In the genomic region with DNA sequence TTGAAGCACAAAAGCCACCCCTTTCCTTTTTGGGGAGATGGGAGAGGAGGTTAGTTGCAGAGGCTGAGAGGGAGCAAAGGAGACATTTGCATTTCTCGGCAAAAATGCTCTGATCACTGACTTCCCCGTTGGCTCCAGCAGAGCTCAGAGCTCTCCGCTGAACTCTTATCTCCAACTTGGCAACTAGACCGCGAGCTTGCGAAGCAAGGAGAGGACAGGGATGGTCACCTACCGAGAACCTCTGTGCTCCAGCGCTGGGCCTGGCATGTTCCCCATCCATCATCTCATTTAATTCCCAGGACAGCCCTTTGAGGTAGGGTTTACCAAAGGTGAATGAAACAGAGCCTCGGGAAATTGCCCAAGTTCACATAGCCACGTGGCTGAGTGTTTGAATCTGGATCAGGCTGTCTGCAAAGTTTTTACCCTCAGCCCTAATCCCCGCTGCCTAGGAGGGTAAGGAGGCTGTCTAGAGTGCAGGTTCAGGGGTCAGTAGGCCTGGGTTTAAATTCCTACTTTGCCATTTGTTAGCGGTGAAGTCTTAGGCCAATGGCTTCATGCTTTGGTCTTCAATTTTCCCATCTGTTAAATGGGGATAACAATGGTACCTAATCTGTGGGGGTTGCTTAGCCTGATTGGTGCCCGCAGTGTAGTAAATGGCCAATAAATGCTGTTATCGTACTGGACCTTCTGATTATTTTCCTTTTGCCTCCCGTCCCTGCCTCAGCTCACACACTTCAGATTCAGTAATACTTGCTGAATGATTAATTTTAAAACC, we compare ENCODE assay signal across 8 cellular contexts. TPM values are rescaled to one million over a fixed set of nuclear protein-coding genes. Genes with fewer than 3 reads are reported as not detected.
A peak's percentile ranks its signal among the peaks of the same experiment; 100 is the strongest.
DNase-seq lines count a peak whose midpoint lies in the region; ATAC-seq and TF ChIP-seq lines count a peak whose summit lies in the region.

No MANE protein-coding gene starts in this region.

- peaks cover 23% of the 10 kb centered on the region for H3K27me3 ChIP-seq in CD8-positive, alpha-beta memory T cell (ENCODE audit: insufficient read depth, low read length, poor library complexity, severe bottlenecking)
- H3K27me3 ChIP-seq in Panc1 (ENCODE audit: control insufficient read depth, insufficient read depth, low read length) (no peaks in the 10 kb centered on the region; the same call in 1 of the 2 replicates), prostate gland (replicated peaks; ENCODE audit: insufficient read depth) (no peaks in the 10 kb centered on the region), tibial nerve (peaks cover 0 to 86% of the 10 kb centered on the region in 2 donors)

- H3K27ac ChIP-seq in CD8-positive, alpha-beta memory T cell (ENCODE audit: low read depth, low read length): no peak overlapping the region
- no peak overlapping the region for H3K27ac ChIP-seq in Panc1 (ENCODE audit: low read length)
- no peak overlapping the region for H3K27ac ChIP-seq in prostate gland
- H3K27ac ChIP-seq in tibial nerve: no peak overlapping the region

- POLR2A ChIA-PET in CD8-positive, alpha-beta memory T cell (lab: Charles Lee): no interaction called here
- POLR2A ChIA-PET in Panc1 (lab: Charles Lee): interaction anchor here (0.6 kb wide), 1 partner anchor 115 kb away, joined by 3 read pairs; no protein-coding TSS in a partner anchor

- H3K4me3 Mint-ChIP-seq in CD8-positive, alpha-beta memory T cell: peak overlapping the region in 6 of 7 donors; percentile 40 to 85 (median 73)
- peak overlapping the region; percentile 57 for H3K4me3 Mint-ChIP-seq in osteocyte (ENCODE audit: unreplicated experiment)

- no peak overlapping the region for H3K27ac Mint-ChIP-seq in CD8-positive, alpha-beta memory T cell
- H3K27ac Mint-ChIP-seq in osteocyte (ENCODE audit: unreplicated experiment): no peak overlapping the region

- no peak for DNase-seq in CD8-positive, alpha-beta memory T cell
- DNase-seq in Panc1 (ENCODE audit: low read depth, low spot score): no peak
- DNase-seq in fibroblast of pulmonary artery (ENCODE audit: low read depth): no peak
- DNase-seq in osteocyte (ENCODE audit: extremely low spot score, unreplicated experiment): no peak
- DNase-seq in prostate gland (ENCODE audit: low spot score): no peak
- DNase-seq in tibial nerve (ENCODE audit: low spot score in 2 of 2): no peak
- DNase-seq in NCI-H1417 treated with DMSO at 0.1 percent for 48 hours (lab: John Stamatoyannopoulos, UW): no peak
- no peak for DNase-seq in activated CD8-positive, alpha-beta memory T cell treated with anti-CD3 and anti-CD28 coated beads, Interleukin-2, amount 50 U/mL, for 4 hours

- intact Hi-C loops in Panc1 (cut with micrococcal nuclease; ENCODE audit: unreplicated experiment) (no loop called here), prostate gland (cut with DNase I) (loop anchor here (5.0 kb wide), 1 partner anchor 228 kb away; no protein-coding TSS in a partner anchor)

- TF ChIP-seq POLR2A in prostate gland (IDR thresholded peaks at IDR 0.05): no peak
- TF ChIP-seq POLR2A in tibial nerve (IDR thresholded peaks at IDR 0.05): no peak

- peaks cover 0 to 3% (median 2%) of the 10 kb centered on the region in 3 donors for H3K36me3 Mint-ChIP-seq in CD8-positive, alpha-beta memory T cell
- no peaks in the 10 kb centered on the region for H3K36me3 Mint-ChIP-seq in osteocyte (ENCODE audit: unreplicated experiment)

- no peak overlapping the region for H3K4me3 ChIP-seq in CD8-positive, alpha-beta memory T cell (ENCODE audit: low read length)
- H3K4me3 ChIP-seq in Panc1 (ENCODE audit: low read depth in 2 of 2, low read length in 2 of 2) (peak overlapping the region; percentile 33 to 59), fibroblast of pulmonary artery (replicated peaks; ENCODE audit: low read depth, low read length) (peak overlapping the region; percentile 41), prostate gland (peak overlapping the region in 1 of 2 donors; percentile 15), tibial nerve (peak overlapping the region in 2 of 4 donors; percentile 18 to 60)

- H3K9me3 ChIP-seq in CD8-positive, alpha-beta memory T cell (ENCODE audit: low read length): no peaks in the 10 kb centered on the region
- H3K9me3 ChIP-seq in Panc1 (ENCODE audit: control insufficient read depth, insufficient read depth, low read depth, low read length): no peaks in the 10 kb centered on the region
- H3K9me3 ChIP-seq in prostate gland: no peaks in the 10 kb centered on the region
- H3K9me3 ChIP-seq in tibial nerve: no peaks in the 10 kb centered on the region

- ATAC-seq in Panc1: no peak

- in situ Hi-C loops in Panc1 (cut with HindIII; ENCODE audit: low pct_unique_long_range_greater_than_20kb, low sequenced_read_pairs): no loop called here

- 24% methylated on average over 11 of the region's 15 CpGs for WGBS in prostate gland
- 36 to 70% methylated on average over 6 to 15 of the region's 15 CpGs for WGBS in tibial nerve, 2 donors

- H3K4me1 ChIP-seq in CD8-positive, alpha-beta memory T cell (ENCODE audit: insufficient read depth, low read length): peaks cover 15% of the 10 kb centered on the region
- H3K4me1 ChIP-seq in Panc1 (ENCODE audit: control insufficient read depth, insufficient read depth, low read length): peaks cover 4% of the 10 kb centered on the region
- no peaks in the 10 kb centered on the region for H3K4me1 ChIP-seq in prostate gland (replicated peaks)
- peaks cover 0 to 36% (median 6%) of the 10 kb centered on the region in 4 donors for H3K4me1 ChIP-seq in tibial nerve

- H3K36me3 ChIP-seq in CD8-positive, alpha-beta memory T cell (ENCODE audit: insufficient read depth, low read length): no peaks in the 10 kb centered on the region
- H3K36me3 ChIP-seq in Panc1 (ENCODE audit: control insufficient read depth, insufficient read depth, low read length) (no peaks in the 10 kb centered on the region), prostate gland (no peaks in the 10 kb centered on the region), tibial nerve (no peaks in the 10 kb centered on the region)

- H3K9me3 Mint-ChIP-seq in CD8-positive, alpha-beta memory T cell: peaks cover 0 to 2% (median 0%) of the 10 kb centered on the region in 5 donors
- no peaks in the 10 kb centered on the region for H3K9me3 Mint-ChIP-seq in osteocyte (ENCODE audit: unreplicated experiment)

- no peak for TF ChIP-seq EP300 in tibial nerve (IDR thresholded peaks at IDR 0.05)

- no TSS peak for BruUV-seq in Panc1 (replicated peaks; lab: Mats Ljungman, UMichigan)

- peaks cover 28 to 36% (median 29%) of the 10 kb centered on the region in 3 donors for H3K4me1 Mint-ChIP-seq in CD8-positive, alpha-beta memory T cell
- H3K4me1 Mint-ChIP-seq in osteocyte (ENCODE audit: unreplicated experiment): peaks cover 20% of the 10 kb centered on the region

- H3K27me3 Mint-ChIP-seq in CD8-positive, alpha-beta memory T cell: peaks cover 36 to 45% of the 10 kb centered on the region in 2 donors
- H3K27me3 Mint-ChIP-seq in osteocyte (ENCODE audit: unreplicated experiment): peaks cover 11% of the 10 kb centered on the region

- CTCF ChIA-PET in CD8-positive, alpha-beta memory T cell (lab: Charles Lee): no interaction called here
- CTCF ChIA-PET in Panc1 (lab: Charles Lee): no interaction called here

- no peak for TF ChIP-seq CTCF in Panc1 (IDR thresholded peaks at IDR 0.05)
- TF ChIP-seq CTCF in fibroblast of pulmonary artery (IDR thresholded peaks at IDR 0.05; ENCODE audit: low read length, missing control alignments): no peak
- no peak for TF ChIP-seq CTCF in osteocyte (IDR thresholded peaks at IDR 0.05)
- no peak for TF ChIP-seq CTCF in prostate gland (IDR thresholded peaks at IDR 0.05)
- no peak for TF ChIP-seq CTCF in tibial nerve (IDR thresholded peaks at IDR 0.05)

RNA-seq across cellular contexts. Expression of a gene that starts 3.8 kb away (rescaled TPM):
- total RNA-seq in CD8-positive, alpha-beta memory T cell: not detected
- not detected for polyA plus RNA-seq in CD8-positive, alpha-beta memory T cell
- total RNA-seq in Panc1 (2021; ENCODE audit: unreplicated experiment) (0.36 TPM), osteocyte (1.1 TPM in 1 of 2 replicates, not detected in the other), prostate gland (100 to 1,000 TPM in 1 of 2 donors, 10 to 100 TPM in 1; 20.1 to 552 TPM), tibial nerve (1 to 10 TPM in 1 of 4 donors, under 1 TPM in 2, not detected in 1; 0.60 to 1.7 (median 0.84) TPM)
- 0.75 TPM for polyA plus RNA-seq in Panc1 (2012; ENCODE audit: insufficient read length)

RNA-seq across cellular contexts. Expression of a gene that starts 32.4 kb away (rescaled TPM):
- total RNA-seq in CD8-positive, alpha-beta memory T cell: 1,000 to 10,000 TPM; 1,253 to 1,306 TPM
- 798 TPM for polyA plus RNA-seq in CD8-positive, alpha-beta memory T cell
- total RNA-seq in Panc1 (2021; ENCODE audit: unreplicated experiment) (704 TPM), osteocyte (1,562 and 1,587 TPM in 2 replicates), prostate gland (1,000 to 10,000 TPM in 1 of 2 donors, 100 to 1,000 TPM in 1; 662 to 1,180 TPM), tibial nerve (100 to 1,000 TPM; 573 to 781 (median 713) TPM)
- 919 TPM for polyA plus RNA-seq in Panc1 (2012; ENCODE audit: insufficient read length)
